In the genomic region with DNA sequence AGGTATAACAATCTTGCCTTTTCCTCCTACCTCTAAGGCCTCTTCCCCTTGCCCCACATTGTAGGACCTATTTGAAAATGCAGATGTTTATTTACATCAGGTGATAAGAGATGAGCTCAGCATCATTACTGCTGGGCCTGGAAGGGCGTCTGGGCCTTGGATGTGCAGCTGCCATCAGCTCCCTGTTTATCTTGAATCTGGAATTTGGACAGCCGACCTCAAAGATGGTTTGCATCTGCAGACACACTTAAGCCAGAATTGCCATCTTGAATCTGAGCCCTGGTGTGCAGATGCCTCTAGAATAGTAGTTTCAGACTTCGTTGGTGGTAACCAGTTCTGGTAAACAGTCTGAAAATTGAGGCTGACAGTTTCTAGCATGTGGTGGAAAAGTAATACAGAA, we compare ENCODE assay signal across 23 cellular contexts. TPM values are rescaled to one million over a fixed set of nuclear protein-coding genes. Genes with fewer than 3 reads are reported as not detected.
DNase-seq lines count a peak whose midpoint lies in the region; ATAC-seq and TF ChIP-seq lines count a peak whose summit lies in the region.
"Had no signal": no experiment of that assay in that cellular context is flagged by ENCODE, and none has a peak within 500 bp of the region (broad histone marks: within the 10 kb centered on the region; RNA-seq: fewer than 3 reads in every experiment).

No MANE protein-coding gene starts in this region.

- POLR2A ChIA-PET in activated CD4-positive, alpha-beta memory T cell treated with anti-CD3 and anti-CD28 coated beads for 36 hours (lab: Charles Lee) = no interaction called here
- POLR2A ChIA-PET in activated CD4-positive, alpha-beta memory T cell treated with anti-CD3 and anti-CD28 coated beads, Interleukin-2, amount 10 ng/mL, durations not matched to agents 7 days and 5 days (lab: Charles Lee) = no interaction called here

- peaks cover 0 to 13% of the 10 kb centered on the region in 2 donors for H3K36me3 ChIP-seq in psoas muscle (ENCODE audit: insufficient read depth in 1 of 2, low read depth in 1 of 2)
- no peaks in the 10 kb centered on the region; the same call in 1 of the 2 replicates for H3K36me3 ChIP-seq in MG63
- H3K36me3 ChIP-seq: pancreas had no signal

- H3K4me3 Mint-ChIP-seq in activated CD4-positive, alpha-beta memory T cell treated with anti-CD3 and anti-CD28 coated beads for 36 hours = no peak overlapping the region
- H3K4me3 Mint-ChIP-seq in activated CD4-positive, alpha-beta memory T cell treated with anti-CD3 and anti-CD28 coated beads, Interleukin-2, amount 10 ng/mL, durations not matched to agents 7 days and 5 days = no peak overlapping the region
- H3K4me3 Mint-ChIP-seq: CD14-positive monocyte had no signal

- H3K4me3 ChIP-seq in fibroblast of villous mesenchyme (ENCODE audit: low read depth, low read length) (no peak overlapping the region), psoas muscle (no peak overlapping the region), coronary artery (no peak overlapping the region), MG63 (no peak overlapping the region)
- H3K4me3 ChIP-seq: body of pancreas, heart right ventricle, pancreas had no signal

- 41 to 55% (median 45%) methylated on average over 3 of the region's 3 CpGs for WGBS in psoas muscle, 3 donors

- peak overlapping the region; percentile 11 for H3K27ac Mint-ChIP-seq in activated CD4-positive, alpha-beta memory T cell treated with anti-CD3 and anti-CD28 coated beads for 36 hours
- no peak overlapping the region for H3K27ac Mint-ChIP-seq in activated CD4-positive, alpha-beta memory T cell treated with anti-CD3 and anti-CD28 coated beads, Interleukin-2, amount 10 ng/mL, durations not matched to agents 7 days and 5 days

- intact Hi-C loops in activated CD4-positive, alpha-beta memory T cell treated with anti-CD3 and anti-CD28 coated beads for 36 hours (cut with micrococcal nuclease) = no loop called here
- intact Hi-C loops in psoas muscle (cut with DNase I) = no loop called here

- CTCF ChIA-PET in activated CD4-positive, alpha-beta memory T cell treated with anti-CD3 and anti-CD28 coated beads for 36 hours (lab: Charles Lee) = no interaction called here
- CTCF ChIA-PET in activated CD4-positive, alpha-beta memory T cell treated with anti-CD3 and anti-CD28 coated beads, Interleukin-2, amount 10 ng/mL, durations not matched to agents 7 days and 5 days (lab: Charles Lee) = no interaction called here

- no peaks in the 10 kb centered on the region for H3K9me3 Mint-ChIP-seq in activated CD4-positive, alpha-beta memory T cell treated with anti-CD3 and anti-CD28 coated beads for 36 hours
- no peaks in the 10 kb centered on the region for H3K9me3 Mint-ChIP-seq in activated CD4-positive, alpha-beta memory T cell treated with anti-CD3 and anti-CD28 coated beads, Interleukin-2, amount 10 ng/mL, durations not matched to agents 7 days and 5 days
- H3K9me3 Mint-ChIP-seq: CD14-positive monocyte had no signal

- no peaks in the 10 kb centered on the region for H3K9me3 ChIP-seq in psoas muscle
- no peaks in the 10 kb centered on the region for H3K9me3 ChIP-seq in MG63
- H3K9me3 ChIP-seq: body of pancreas, heart right ventricle, pancreas had no signal

- no peaks in the 10 kb centered on the region for H3K27me3 Mint-ChIP-seq in activated CD4-positive, alpha-beta memory T cell treated with anti-CD3 and anti-CD28 coated beads for 36 hours
- H3K27me3 Mint-ChIP-seq in activated CD4-positive, alpha-beta memory T cell treated with anti-CD3 and anti-CD28 coated beads, Interleukin-2, amount 10 ng/mL, durations not matched to agents 7 days and 5 days = no peaks in the 10 kb centered on the region

- H3K36me3 Mint-ChIP-seq in activated CD4-positive, alpha-beta memory T cell treated with anti-CD3 and anti-CD28 coated beads for 36 hours = peaks cover 9% of the 10 kb centered on the region
- H3K36me3 Mint-ChIP-seq in activated CD4-positive, alpha-beta memory T cell treated with anti-CD3 and anti-CD28 coated beads, Interleukin-2, amount 10 ng/mL, durations not matched to agents 7 days and 5 days (ENCODE audit: low read depth) = peaks cover 20% of the 10 kb centered on the region

- no peak for TF ChIP-seq CTCF in fibroblast of villous mesenchyme (IDR thresholded peaks at IDR 0.05; ENCODE audit: insufficient read depth, low read depth, low read length)
- TF ChIP-seq CTCF in psoas muscle (IDR thresholded peaks at IDR 0.05) = no peak
- no peak for TF ChIP-seq CTCF in foreskin keratinocyte (conservative IDR thresholded peaks at IDR 0.05)
- no peak for TF ChIP-seq CTCF in coronary artery (IDR thresholded peaks at IDR 0.05)

- ATAC-seq in psoas muscle (no peak), foreskin keratinocyte (no peak)
- ATAC-seq: body of pancreas, heart right ventricle, Panc1, pancreas had no signal

- H3K27ac ChIP-seq in psoas muscle = peak overlapping the region; percentile 77
- no peak overlapping the region for H3K27ac ChIP-seq in foreskin keratinocyte
- H3K27ac ChIP-seq in coronary artery = no peak overlapping the region
- H3K27ac ChIP-seq: body of pancreas, HL-60, pancreas had no signal

- H3K4me1 ChIP-seq in psoas muscle (peaks cover 78% of the 10 kb centered on the region), foreskin keratinocyte (peaks cover 5% of the 10 kb centered on the region)

- H3K27me3 ChIP-seq in psoas muscle (ENCODE audit: insufficient read depth in 3 of 3, low read length in 2 of 3) = no peaks in the 10 kb centered on the region
- no peaks in the 10 kb centered on the region for H3K27me3 ChIP-seq in foreskin keratinocyte
- no peaks in the 10 kb centered on the region for H3K27me3 ChIP-seq in MG63
- H3K27me3 ChIP-seq: body of pancreas, heart right ventricle, pancreas had no signal

- no peak for DNase-seq in activated CD4-positive, alpha-beta memory T cell treated with anti-CD3 and anti-CD28 coated beads for 36 hours
- no peak for DNase-seq in activated CD4-positive, alpha-beta memory T cell treated with anti-CD3 and anti-CD28 coated beads, Interleukin-2, amount 10 ng/mL, durations not matched to agents 7 days and 5 days
- peak; percentile 83 for DNase-seq in SK-N-DZ (ENCODE audit: low spot score)
- DNase-seq in fibroblast of villous mesenchyme (ENCODE audit: low read depth) = peak; percentile 82
- no peak for DNase-seq in psoas muscle
- DNase-seq in foreskin keratinocyte = no peak
- DNase-seq in coronary artery (ENCODE audit: low spot score) = no peak
- no peak for DNase-seq in MG63
- DNase-seq: 8988T; activated effector memory CD4-positive, alpha-beta T cell treated with Interleukin-2 at 50 U/mL for 16 hours; body of pancreas; dermis blood vessel endothelial cell; heart right ventricle; KBM-7; kidney; midbrain; NCI-H1105; NCI-H69; pancreas; stimulated activated naive CD4-positive, alpha-beta T cell treated with Interleukin-2 at 50 U/mL for 16 hours had no signal

- peaks cover 69% of the 10 kb centered on the region for H3K4me1 Mint-ChIP-seq in activated CD4-positive, alpha-beta memory T cell treated with anti-CD3 and anti-CD28 coated beads for 36 hours (ENCODE audit: low read depth)
- H3K4me1 Mint-ChIP-seq in activated CD4-positive, alpha-beta memory T cell treated with anti-CD3 and anti-CD28 coated beads, Interleukin-2, amount 10 ng/mL, durations not matched to agents 7 days and 5 days = peaks cover 38% of the 10 kb centered on the region

RNA-seq across cellular contexts. Expression of a gene that starts 59.0 kb away (rescaled TPM):
- total RNA-seq in activated CD4-positive, alpha-beta memory T cell treated with anti-CD3 and anti-CD28 coated beads for 36 hours = 10 to 100 TPM; 21.7 to 22.6 TPM
- total RNA-seq in activated CD4-positive, alpha-beta memory T cell treated with anti-CD3 and anti-CD28 coated beads, Interleukin-2, amount 10 ng/mL, durations not matched to agents 7 days and 5 days = 10 to 100 TPM; 27.4 to 27.9 TPM
- 9.6 and 11.0 TPM in 2 replicates for polyA plus RNA-seq in SK-N-DZ (2014; cell fraction: cytosol; rRNA removed)
- 9.7 and 16.6 TPM in 2 replicates for polyA plus RNA-seq in SK-N-DZ (2014; cell fraction: nucleus; rRNA removed)
- total RNA-seq in fibroblast of villous mesenchyme = 16.8 and 23.7 TPM in 2 replicates
- total RNA-seq in psoas muscle = 10 to 100 TPM; 14.6 to 20.0 (median 17.9) TPM
- 10 to 100 TPM in 1 of 3 donors, 1 to 10 TPM in 2; 7.5 to 14.4 (median 9.3) TPM for polyA plus RNA-seq in psoas muscle
- 13.4 and 13.5 TPM in 2 replicates for total RNA-seq in foreskin keratinocyte
- 4.9 and 5.6 TPM in 2 replicates for polyA plus RNA-seq in foreskin keratinocyte
- 7.3 and 24.4 TPM in 2 replicates for total RNA-seq in MG63 (2014; rRNA removed; shearing (Covaris generic); ENCODE audit: low replicate concordance)

Comparison
In these comparisons a context has a peak if more than half of its experiments do, and no peak if none do; other contexts are left out.
1. DNase-seq: peak in SK-N-DZ (single experiment) and fibroblast of villous mesenchyme (single experiment); none in activated CD4-positive, alpha-beta memory T cell treated with anti-CD3 and anti-CD28 coated beads for 36 hours (single experiment), activated CD4-positive, alpha-beta memory T cell treated with anti-CD3 and anti-CD28 coated beads, Interleukin-2, amount 10 ng/mL, durations not matched to agents 7 days and 5 days (single experiment), psoas muscle (0 of 2), foreskin keratinocyte (0 of 2), coronary artery (single experiment) and MG63 (single experiment).